Comparison of ENCODE assay signal across 1 cellular context in genomic region chr3:84136425-84136824, GRCh38.
TF ChIP-seq lines count a peak whose summit lies in the region.

No MANE protein-coding gene starts in this region.

TF ChIP-seq in SK-N-SH treated with all-trans-retinoic acid at 6 μM for 48 hours, 23 proteins besides CTCF, POLR2A, EP300 and RAD21 (continued from another document):
- TF ChIP-seq TSHZ2 (CRISPR knock-in tag; IDR thresholded peaks at IDR 0.05) = no peak
- no peak for TF ChIP-seq ZNF8 (CRISPR knock-in tag; IDR thresholded peaks at IDR 0.05)
- TF ChIP-seq ZFP30 (CRISPR knock-in tag; IDR thresholded peaks at IDR 0.05) = no peak
- TF ChIP-seq ZFP3 (CRISPR knock-in tag; IDR thresholded peaks at IDR 0.05) = no peak
- no peak for TF ChIP-seq ZC3H10 (CRISPR knock-in tag; IDR thresholded peaks at IDR 0.05)
- TF ChIP-seq TOX (CRISPR knock-in tag; IDR thresholded peaks at IDR 0.05; ENCODE audit: borderline replicate concordance) = no peak
- no peak for TF ChIP-seq ESRRG (CRISPR knock-in tag; IDR thresholded peaks at IDR 0.05)
- TF ChIP-seq GLIS3 (CRISPR knock-in tag; IDR thresholded peaks at IDR 0.05) = no peak
- no peak for TF ChIP-seq CSRNP3 (CRISPR knock-in tag; IDR thresholded peaks at IDR 0.05)
- TF ChIP-seq RARB (CRISPR knock-in tag; IDR thresholded peaks at IDR 0.05) = no peak
TF ChIP-seq in SK-N-SH treated with all-trans-retinoic acid at 6 μM for 48 hours: peak in this region for 0.
